In the genomic region with DNA sequence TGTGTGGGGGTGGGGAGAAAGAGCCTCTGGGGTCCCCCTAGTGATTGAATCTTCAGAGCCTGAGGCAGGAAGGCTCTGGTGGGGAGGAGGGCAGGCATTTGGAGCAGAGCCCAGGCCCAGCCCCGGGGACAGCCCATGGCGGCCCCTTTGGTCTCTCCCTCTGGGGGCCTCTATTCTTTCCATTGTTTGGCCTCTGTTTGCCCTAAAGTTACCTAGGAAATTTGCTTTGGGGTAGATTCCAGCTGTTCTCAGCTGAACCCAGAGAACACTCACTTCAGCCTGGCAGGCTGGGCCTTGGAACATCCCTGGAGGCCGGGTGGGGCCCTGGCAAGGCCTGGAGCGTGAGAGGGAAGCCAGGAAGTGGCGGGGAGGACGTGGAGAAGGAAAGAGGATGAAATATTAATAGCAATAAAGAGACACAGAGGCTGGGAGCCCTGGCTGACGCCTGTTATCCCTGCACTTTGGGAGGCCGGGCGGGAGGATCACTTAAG, we compare ENCODE assay signal across 8 cellular contexts. TPM values are rescaled to one million over a fixed set of nuclear protein-coding genes. Genes with fewer than 3 reads are reported as not detected.
DNase-seq lines count a peak whose midpoint lies in the region; ATAC-seq and TF ChIP-seq lines count a peak whose summit lies in the region.

No MANE protein-coding gene starts in this region.

- peaks cover 0 to 28% (median 17%) of the 10 kb centered on the region in 5 donors for H3K4me1 ChIP-seq in subcutaneous abdominal adipose tissue (ENCODE audit: control insufficient read depth in 5 of 5, insufficient read depth in 5 of 5, low read length in 5 of 5)

- peak overlapping the region; percentile 81 for H3K27ac ChIP-seq in subcutaneous abdominal adipose tissue (ENCODE audit: low read depth, low read length)

- POLR2A ChIA-PET in GM10248 (lab: Yijun Ruan, JAX) = no interaction called here

- H3K4me3 ChIP-seq in choroid plexus epithelial cell (ENCODE audit: low read depth, low read length) = no peak overlapping the region
- H3K4me3 ChIP-seq in subcutaneous abdominal adipose tissue (ENCODE audit: low read depth in 1 of 5, low read length in 5 of 5) = no peak overlapping the region

- no peaks in the 10 kb centered on the region for H3K36me3 ChIP-seq in subcutaneous abdominal adipose tissue (ENCODE audit: control insufficient read depth in 5 of 5, insufficient read depth in 5 of 5, low read length in 5 of 5)

- CTCF ChIA-PET in GM10248 (lab: Yijun Ruan, JAX) = no interaction called here

- in situ Hi-C loops in KBM-7 (cut with MboI; ENCODE audit: low pct_unique_long_range_greater_than_20kb, low sequenced_read_pairs) = no loop called here

- ATAC-seq in left lobe of liver = peak; percentile 53
- no peak for ATAC-seq in GM19455 (IDR thresholded peaks at IDR 0.05; ENCODE audit: unreplicated experiment)

- H3K9ac ChIP-seq in subcutaneous abdominal adipose tissue (ENCODE audit: low read length in 5 of 5) = peak overlapping the region in 3 of 5 donors; percentile 24 to 47 (median 26)

- H3K27me3 ChIP-seq in subcutaneous abdominal adipose tissue (ENCODE audit: control insufficient read depth in 5 of 5, insufficient read depth in 4 of 5, low read length in 5 of 5) = no peaks in the 10 kb centered on the region

- H3K9me3 ChIP-seq in subcutaneous abdominal adipose tissue (ENCODE audit: control insufficient read depth in 5 of 5, low read length in 5 of 5) = no peaks in the 10 kb centered on the region

- peak; percentile 72 for DNase-seq in GOT3 (lab: John Stamatoyannopoulos, UW)
- DNase-seq in choroid plexus epithelial cell (ENCODE audit: low read depth) = peak; percentile 47
- DNase-seq in left lobe of liver (ENCODE audit: low spot score) = no peak
- DNase-seq in glomerular visceral epithelial cell (ENCODE audit: extremely low spot score) = no peak
- DNase-seq in GM10248 (ENCODE audit: extremely low spot score) = no peak
- no peak for DNase-seq in KBM-7

- TF ChIP-seq CTCF in choroid plexus epithelial cell (conservative IDR thresholded peaks at IDR 0.05; ENCODE audit: low read depth, low read length) = no peak
- TF ChIP-seq CTCF in GM10248 (IDR thresholded peaks at IDR 0.05; ENCODE audit: control extremely low read depth, extremely low read depth, low read depth, missing control alignments) = no peak

RNA-seq across cellular contexts. Expression of gene A4GALT, which starts 22.9 kb away (rescaled TPM):
- total RNA-seq in left lobe of liver = 1.0 TPM

Comparison
In these comparisons a context has a peak if more than half of its experiments do, and no peak if none do; other contexts are left out.
1. DNase-seq: peak in GOT3 (single experiment) and choroid plexus epithelial cell (single experiment); none in left lobe of liver (single experiment), glomerular visceral epithelial cell (single experiment), GM10248 (single experiment) and KBM-7 (single experiment).